In genomic region chr11:96211433-96211832, GRCh38 we compare ENCODE assay signal across 11 cellular contexts.
DNase-seq lines count a peak whose midpoint lies in the region; ATAC-seq and TF ChIP-seq lines count a peak whose summit lies in the region.
"Had no signal": no experiment of that assay in that cellular context is flagged by ENCODE, and none has a peak within 500 bp of the region (broad histone marks: within the 10 kb centered on the region; RNA-seq: fewer than 3 reads in every experiment).

No MANE protein-coding gene starts in this region.

- H3K27me3 ChIP-seq in mesenchymal stem cell (ENCODE audit: control insufficient read depth in 1 of 2, insufficient read depth in 1 of 2, low read length in 2 of 2) (no peaks in the 10 kb centered on the region), suprapubic skin (no peaks in the 10 kb centered on the region), prostate gland (replicated peaks; ENCODE audit: insufficient read depth) (no peaks in the 10 kb centered on the region), SK-N-SH (ENCODE audit: insufficient read depth) (no peaks in the 10 kb centered on the region)

- TF ChIP-seq POLR2A in suprapubic skin (IDR thresholded peaks at IDR 0.05) (no peak), prostate gland (IDR thresholded peaks at IDR 0.05) (no peak)

- H4K91ac ChIP-seq in mesenchymal stem cell (ENCODE audit: low read length), result no peak overlapping the region

- no peak overlapping the region for H3K23ac ChIP-seq in mesenchymal stem cell (ENCODE audit: low read length in 2 of 2)

- peaks cover 5% of the 10 kb centered on the region for H3K79me1 ChIP-seq in mesenchymal stem cell (replicated peaks; ENCODE audit: low read length, poor library complexity, severe bottlenecking)

- H3K14ac ChIP-seq in mesenchymal stem cell (ENCODE audit: low read length in 2 of 2), result no peak overlapping the region

- H3K36me3 ChIP-seq in mesenchymal stem cell (ENCODE audit: control insufficient read depth in 1 of 2, insufficient read depth in 2 of 2, low read depth in 1 of 2, low read length in 2 of 2) (peaks cover 0 to 3% of the 10 kb centered on the region in 2 experiments), suprapubic skin (no peaks in the 10 kb centered on the region), prostate gland (no peaks in the 10 kb centered on the region), SK-N-SH (replicated peaks in 1 of 2; ENCODE audit: control insufficient read depth in 1 of 2, insufficient read depth in 2 of 2, low read length in 1 of 2) (peaks cover 0 to 4% of the 10 kb centered on the region in 2 experiments)

- TF ChIP-seq CTCF in suprapubic skin (IDR thresholded peaks at IDR 0.05), result no peak
- no peak for TF ChIP-seq CTCF in prostate gland (IDR thresholded peaks at IDR 0.05)
- no peak for TF ChIP-seq CTCF in SK-N-SH (IDR thresholded peaks at IDR 0.05)

- peaks cover 4% of the 10 kb centered on the region for H3K4me1 ChIP-seq in mesenchymal stem cell (ENCODE audit: control insufficient read depth, insufficient read depth, low read depth, low read length)
- H3K4me1 ChIP-seq in suprapubic skin, result peaks cover 74% of the 10 kb centered on the region
- peaks cover 4% of the 10 kb centered on the region for H3K4me1 ChIP-seq in prostate gland (replicated peaks)
- peaks cover 9 to 74% of the 10 kb centered on the region in 2 experiments for H3K4me1 ChIP-seq in SK-N-SH (ENCODE audit: control insufficient read depth in 1 of 2, insufficient read depth in 2 of 2, low read depth in 1 of 2, low read length in 1 of 2)

- TF ChIP-seq EP300 in suprapubic skin (IDR thresholded peaks at IDR 0.05) (no peak), SK-N-SH (IDR thresholded peaks at IDR 0.05; ENCODE audit: borderline replicate concordance in 1 of 2, low read depth in 1 of 2, low read length in 1 of 2) (no peak)

- no peak for ATAC-seq in GM19395 (IDR thresholded peaks at IDR 0.05; ENCODE audit: unreplicated experiment)
- ATAC-seq: esophagus mucosa had no signal

- H3K4me3 Mint-ChIP-seq in activated T-helper 1 cell treated with anti-CD3 and anti-CD28 coated beads, Interleukin-12 subunit alpha, Interleukin-12 subunit beta, Interleukin-2, Interleukin-4 antibody, amounts not matched to agents 30 ng/mL and 10 ng/mL and 1 ng/mL, durations not matched to agents 14 hours and 24 hours and 36 hours, result peak overlapping the region; percentile 38

- peaks cover 78% of the 10 kb centered on the region for H3K4me1 Mint-ChIP-seq in activated T-helper 1 cell treated with anti-CD3 and anti-CD28 coated beads, Interleukin-12 subunit alpha, Interleukin-12 subunit beta, Interleukin-2, Interleukin-4 antibody, amounts not matched to agents 30 ng/mL and 10 ng/mL and 1 ng/mL, durations not matched to agents 14 hours and 24 hours and 36 hours (ENCODE audit: low read depth)

- peak overlapping the region; percentile 34 for H2BK120ac ChIP-seq in mesenchymal stem cell (ENCODE audit: low read depth, low read length)

- H3K9me3 Mint-ChIP-seq in activated T-helper 1 cell treated with anti-CD3 and anti-CD28 coated beads, Interleukin-12 subunit alpha, Interleukin-12 subunit beta, Interleukin-2, Interleukin-4 antibody, amounts not matched to agents 30 ng/mL and 10 ng/mL and 1 ng/mL, durations not matched to agents 14 hours and 24 hours and 36 hours, result no peaks in the 10 kb centered on the region

- peak overlapping the region; percentile 77 for H3K27ac Mint-ChIP-seq in activated T-helper 1 cell treated with anti-CD3 and anti-CD28 coated beads, Interleukin-12 subunit alpha, Interleukin-12 subunit beta, Interleukin-2, Interleukin-4 antibody, amounts not matched to agents 30 ng/mL and 10 ng/mL and 1 ng/mL, durations not matched to agents 14 hours and 24 hours and 36 hours

- CTCF ChIA-PET in SK-N-SH (lab: Yijun Ruan, JAX), result no interaction called here

- H3K79me2 ChIP-seq in SK-N-SH (ENCODE audit: insufficient read depth), result peaks cover 73% of the 10 kb centered on the region

- H3K9me3 ChIP-seq in mesenchymal stem cell (ENCODE audit: control insufficient read depth, low read length), result no peaks in the 10 kb centered on the region
- H3K9me3 ChIP-seq in suprapubic skin, result no peaks in the 10 kb centered on the region
- H3K9me3 ChIP-seq in prostate gland, result no peaks in the 10 kb centered on the region
- no peaks in the 10 kb centered on the region for H3K9me3 ChIP-seq in SK-N-SH

- peak overlapping the region in 1 of 2 experiments; percentile 80 for H3K4ac ChIP-seq in mesenchymal stem cell (ENCODE audit: low read depth in 1 of 2, low read length in 2 of 2)

- H3K36me3 Mint-ChIP-seq in activated T-helper 1 cell treated with anti-CD3 and anti-CD28 coated beads, Interleukin-12 subunit alpha, Interleukin-12 subunit beta, Interleukin-2, Interleukin-4 antibody, amounts not matched to agents 30 ng/mL and 10 ng/mL and 1 ng/mL, durations not matched to agents 14 hours and 24 hours and 36 hours (ENCODE audit: low read depth), result peaks cover 10% of the 10 kb centered on the region

- DNase-seq in activated naive CD4-positive, alpha-beta T cell treated with Interleukin-2 at 50 U/mL for 16 hours, result peak; percentile 21
- DNase-seq in activated naive CD4-positive, alpha-beta T cell (lab: John Stamatoyannopoulos, UW), result no peak
- no peak for DNase-seq in activated T-helper 1 cell treated with anti-CD3 and anti-CD28 coated beads, Interleukin-12 subunit alpha, Interleukin-12 subunit beta, Interleukin-2, Interleukin-4 antibody, amounts not matched to agents 30 ng/mL and 10 ng/mL and 1 ng/mL, durations not matched to agents 14 hours and 24 hours and 36 hours (ENCODE audit: low spot score)
- DNase-seq in mesenchymal stem cell (no peak), suprapubic skin (ENCODE audit: low spot score in 2 of 2) (no peak), prostate gland (ENCODE audit: low spot score) (no peak), SK-N-SH (no peak)
- DNase-seq: midbrain, NCI-H2081 treated with DMSO at 0.1 percent for 48 hours had no signal

- H2BK15ac ChIP-seq in mesenchymal stem cell (ENCODE audit: low read depth, poor library complexity, severe bottlenecking), result no peak overlapping the region

- H4K8ac ChIP-seq in mesenchymal stem cell (ENCODE audit: low read length), result no peak overlapping the region

- H3K27me3 Mint-ChIP-seq in activated T-helper 1 cell treated with anti-CD3 and anti-CD28 coated beads, Interleukin-12 subunit alpha, Interleukin-12 subunit beta, Interleukin-2, Interleukin-4 antibody, amounts not matched to agents 30 ng/mL and 10 ng/mL and 1 ng/mL, durations not matched to agents 14 hours and 24 hours and 36 hours (ENCODE audit: insufficient read depth), result no peaks in the 10 kb centered on the region

- intact Hi-C loops in activated T-helper 1 cell treated with anti-CD3 and anti-CD28 coated beads, Interleukin-12 subunit alpha, Interleukin-12 subunit beta, Interleukin-2, Interleukin-4 antibody, amounts not matched to agents 30 ng/mL and 10 ng/mL and 1 ng/mL, durations not matched to agents 14 hours and 24 hours and 36 hours (cut with micrococcal nuclease), result loop anchor here (1.0 kb wide), 2 partner anchors 22 to 32 kb away; no protein-coding TSS in a partner anchor
- intact Hi-C loops in prostate gland (cut with DNase I), result no loop called here

- H3K4me2 ChIP-seq in mesenchymal stem cell (ENCODE audit: low read length, poor library complexity, severe bottlenecking) (no peak overlapping the region), SK-N-SH (no peak overlapping the region; the same call in 1 of the 2 replicates)

- peak overlapping the region; percentile 29 for H2AK5ac ChIP-seq in mesenchymal stem cell (ENCODE audit: low read length, severe bottlenecking)

- H3K4me3 ChIP-seq in mesenchymal stem cell (ENCODE audit: insufficient read depth in 1 of 2, low read depth in 1 of 2, low read length in 2 of 2) (no peak overlapping the region), suprapubic skin (no peak overlapping the region), prostate gland (no peak overlapping the region), SK-N-SH (ENCODE audit: low read depth in 2 of 2, low read length in 1 of 2) (no peak overlapping the region)

- H2BK12ac ChIP-seq in mesenchymal stem cell (ENCODE audit: low read length in 2 of 2), result no peak overlapping the region

- H2BK5ac ChIP-seq in mesenchymal stem cell (ENCODE audit: low read depth, low read length, poor library complexity, severe bottlenecking), result no peak overlapping the region

- H3F3A ChIP-seq in SK-N-SH (replicated peaks; ENCODE audit: insufficient read depth), result peaks cover 58% of the 10 kb centered on the region

- WGBS in mesenchymal stem cell, result 38% methylated on average over 1 of the region's 2 CpGs
- 89% methylated on average over 2 of the region's 2 CpGs for WGBS in suprapubic skin
- WGBS in prostate gland, result 87% methylated on average over 2 of the region's 2 CpGs
- WGBS in SK-N-SH (ENCODE audit: low lambda C conversion rate), result 90% methylated on average over 2 of the region's 2 CpGs

- no peak for TF ChIP-seq RAD21 in SK-N-SH (IDR thresholded peaks at IDR 0.05; ENCODE audit: low read length)

- no peaks in the 10 kb centered on the region for H4K20me1 ChIP-seq in SK-N-SH (ENCODE audit: insufficient read depth)

- no peaks in the 10 kb centered on the region for H3K9me2 ChIP-seq in SK-N-SH

- no peak overlapping the region for H3K9ac ChIP-seq in mesenchymal stem cell (ENCODE audit: low read length)
- H3K9ac ChIP-seq in SK-N-SH, result no peak overlapping the region

- POLR2A ChIA-PET in SK-N-SH (lab: Yijun Ruan, JAX), result no interaction called here

- H3K18ac ChIP-seq in mesenchymal stem cell (ENCODE audit: low read depth in 1 of 2, low read length in 2 of 2), result peak overlapping the region; percentile 70 to 75

- H3K27ac ChIP-seq in mesenchymal stem cell (ENCODE audit: low read length, poor library complexity, severe bottlenecking) (no peak overlapping the region), suprapubic skin (peak overlapping the region; percentile 80), prostate gland (peak overlapping the region in 1 of 2 donors; percentile 16), SK-N-SH (ENCODE audit: low read depth in 2 of 2, low read length in 1 of 2) (peak overlapping the region in 1 of 2 experiments; percentile 99; a peak in 2 of 4 replicates)

- no peak overlapping the region for H2AFZ ChIP-seq in mesenchymal stem cell (ENCODE audit: low read depth, low read length)
- H2AFZ ChIP-seq in SK-N-SH (ENCODE audit: low read depth), result no peak overlapping the region

TF ChIP-seq in SK-N-SH, 30 proteins besides CTCF, POLR2A, EP300 and RAD21 (continues in another document):
- TF ChIP-seq NRF1 (IDR thresholded peaks at IDR 0.05; ENCODE audit: low read depth, low read length) (no peak), JUND (IDR thresholded peaks at IDR 0.05) (no peak), EZH2phosphoT487 (IDR thresholded peaks at IDR 0.05; ENCODE audit: borderline replicate concordance, low read depth) (no peak), ELF1 (IDR thresholded peaks at IDR 0.05) (no peak)
